ENCODE assay signal across 17 cellular contexts in genomic region chr4:180550106-180550505, GRCh38.
"Had no signal": no experiment of that assay in that cellular context is flagged by ENCODE, and none has a peak within 500 bp of the region (broad histone marks: within the 10 kb centered on the region; RNA-seq: fewer than 3 reads in every experiment).

No MANE protein-coding gene starts in this region.

- H3K4me3 ChIP-seq: cardiac muscle cell, PC-9 had no signal

- H3K27me3 ChIP-seq: cardiac muscle cell had no signal

- H3K27ac ChIP-seq: cardiac muscle cell, PC-9 had no signal

- H2AFZ ChIP-seq: PC-9 had no signal

- H3K4me2 ChIP-seq: PC-9 had no signal

- H3K36me3 ChIP-seq: cardiac muscle cell had no signal

- DNase-seq: activated CD4-positive, alpha-beta T cell treated with anti-CD3 and anti-CD28 coated beads for 48 hours; activated CD4-positive, alpha-beta T cell treated with anti-CD3 and anti-CD28 coated beads, Interleukin-2, amount 50 U/mL, for 48 hours; activated CD4-positive, CD25-positive, alpha-beta regulatory T cell treated with anti-CD3 and anti-CD28 coated beads, Interleukin-2, amount 50 U/mL, for 72 hours; activated CD8-positive, alpha-beta memory T cell treated with anti-CD3 and anti-CD28 coated beads, Interleukin-2, amount 10 ng/mL, durations not matched to agents 7 days and 5 days; activated effector memory CD4-positive, alpha-beta T cell treated with Interleukin-2 at 50 U/mL for 16 hours; activated naive CD4-positive, alpha-beta T cell treated with anti-CD3 and anti-CD28 coated beads for 36 hours; activated T-cell treated with anti-CD3 and anti-CD28 coated beads, Interleukin-2, amount 50 U/mL, for 24 hours; amygdala; NCI-H1105 treated with DMSO at 0.1 percent for 48 hours; NCI-H1436 treated with DMSO at 0.1 percent for 48 hours; NCI-H187; NCI-H2081; NCI-H510A treated with DMSO at 0.1 percent for 48 hours; NCI-H69; PC-9; SHP77 treated with DMSO at 0.1 percent for 48 hours had no signal
